In genomic region chr12:82207556-82207955, GRCh38 we compare ENCODE assay signal across 8 cellular contexts.
"Had no signal": no experiment of that assay in that cellular context is flagged by ENCODE, and none has a peak within 500 bp of the region (broad histone marks: within the 10 kb centered on the region; RNA-seq: fewer than 3 reads in every experiment).

No MANE protein-coding gene starts in this region.

- DNase-seq: GM23248, GOT3, H7, IMR-90, KG1 had no signal

- H3K9ac ChIP-seq: GM23248 had no signal

- H3K9me3 ChIP-seq: HAP-1 had no signal

- FAIRE-seq: HTR-8/SVneo, K562 had no signal

- ATAC-seq: K562 had no signal

- H3K36me3 ChIP-seq: HAP-1 had no signal

- H3K4me3 ChIP-seq: GM23248, HAP-1, K562 had no signal

- H3K4me1 ChIP-seq: HAP-1 had no signal
